Comparison of ENCODE assay signal across 1 cellular context in the genomic region with DNA sequence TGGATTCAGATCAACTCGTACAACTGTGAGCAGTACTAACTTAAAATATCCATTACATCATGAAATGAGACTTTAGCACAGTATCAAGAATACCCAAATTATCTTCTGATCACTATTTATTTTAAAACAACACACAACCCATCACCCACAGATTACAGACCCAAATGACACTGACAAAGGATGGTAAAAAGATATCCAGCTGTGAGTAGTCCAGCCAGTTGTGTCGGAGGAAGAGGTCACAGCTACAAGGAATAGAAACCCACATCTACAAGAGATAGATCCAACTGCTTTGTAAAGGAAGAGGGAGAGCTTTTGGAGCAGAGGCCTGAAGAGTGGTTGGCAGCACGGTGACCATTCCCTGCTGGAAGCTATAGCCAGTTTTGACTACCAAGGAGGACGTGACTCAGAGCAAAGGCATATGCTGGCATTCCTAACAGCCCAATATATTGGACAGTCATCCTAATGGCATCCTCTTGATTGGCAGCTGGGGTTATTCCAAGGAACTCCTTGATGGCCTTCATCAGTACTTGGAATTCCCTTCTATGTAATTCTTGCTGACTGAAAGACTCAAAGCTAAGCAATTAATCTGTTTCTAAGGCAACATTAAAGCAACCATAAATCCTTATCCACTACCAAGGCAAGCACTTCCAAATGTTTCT.
A peak's percentile ranks its signal among the peaks of the same experiment; 100 is the strongest.
TF ChIP-seq lines count a peak whose summit lies in the region.

No MANE protein-coding gene starts in this region.

TF ChIP-seq in HCT116, 20 proteins besides CTCF, POLR2A, EP300 and RAD21 (continued from another document):
- TF ChIP-seq SIN3A (IDR thresholded peaks at IDR 0.05; ENCODE audit: low read depth) (no peak; the same call in 1 of the 2 replicates), CBX3 (IDR thresholded peaks at IDR 0.05; ENCODE audit: low read depth) (0 out of 2 replicates have a peak, but pooled peaks have one; percentile 65), EGR1 (IDR thresholded peaks at IDR 0.05; ENCODE audit: low read depth) (no peak), YY1 (IDR thresholded peaks at IDR 0.05; ENCODE audit: extremely low read depth, insufficient replicate concordance, low read depth, low read length) (peak; percentile 37), JUND (IDR thresholded peaks at IDR 0.05) (peak; percentile 96), CEBPB (IDR thresholded peaks at IDR 0.05; ENCODE audit: low read depth) (no peak), SRF (IDR thresholded peaks at IDR 0.05; ENCODE audit: low read depth) (peak; percentile 58), FOSL1 (IDR thresholded peaks at IDR 0.05; ENCODE audit: low read depth) (peak; percentile 95), ZNF274 (IDR thresholded peaks at IDR 0.05; ENCODE audit: low read depth, low read length) (no peak), EZH2phosphoT487 (IDR thresholded peaks at IDR 0.05; ENCODE audit: borderline replicate concordance) (no peak)
- TF ChIP-seq, protein P1, sequence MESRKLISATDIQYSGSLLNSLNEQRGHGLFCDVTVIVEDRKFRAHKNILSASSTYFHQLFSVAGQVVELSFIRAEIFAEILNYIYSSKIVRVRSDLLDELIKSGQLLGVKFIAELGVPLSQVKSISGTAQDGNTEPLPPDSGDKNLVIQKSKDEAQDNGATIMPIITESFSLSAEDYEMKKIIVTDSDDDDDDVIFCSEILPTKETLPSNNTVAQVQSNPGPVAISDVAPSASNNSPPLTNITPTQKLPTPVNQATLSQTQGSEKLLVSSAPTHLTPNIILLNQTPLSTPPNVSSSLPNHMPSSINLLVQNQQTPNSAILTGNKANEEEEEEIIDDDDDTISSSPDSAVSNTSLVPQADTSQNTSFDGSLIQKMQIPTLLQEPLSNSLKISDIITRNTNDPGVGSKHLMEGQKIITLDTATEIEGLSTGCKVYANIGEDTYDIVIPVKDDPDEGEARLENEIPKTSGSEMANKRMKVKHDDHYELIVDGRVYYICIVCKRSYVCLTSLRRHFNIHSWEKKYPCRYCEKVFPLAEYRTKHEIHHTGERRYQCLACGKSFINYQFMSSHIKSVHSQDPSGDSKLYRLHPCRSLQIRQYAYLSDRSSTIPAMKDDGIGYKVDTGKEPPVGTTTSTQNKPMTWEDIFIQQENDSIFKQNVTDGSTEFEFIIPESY (IDR thresholded peaks at IDR 0.05; ENCODE audit: extremely low read depth, insufficient replicate concordance, low read length): no peak
- TF ChIP-seq, protein P2, sequence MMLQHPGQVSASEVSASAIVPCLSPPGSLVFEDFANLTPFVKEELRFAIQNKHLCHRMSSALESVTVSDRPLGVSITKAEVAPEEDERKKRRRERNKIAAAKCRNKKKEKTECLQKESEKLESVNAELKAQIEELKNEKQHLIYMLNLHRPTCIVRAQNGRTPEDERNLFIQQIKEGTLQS (IDR thresholded peaks at IDR 0.05): no peak
